In genomic region chr12:128587918-128588317, GRCh38 we compare ENCODE assay signal across 25 cellular contexts.
"Had no signal": no experiment of that assay in that cellular context is flagged by ENCODE, and none has a peak within 500 bp of the region (broad histone marks: within the 10 kb centered on the region; RNA-seq: fewer than 3 reads in every experiment).

No MANE protein-coding gene starts in this region.

- H3K27me3 Mint-ChIP-seq: dendritic cell treated with granulocyte-macrophage colony-stimulating factor and Interleukin-4, amounts not matched to agents 40 ng/mL and 50 ng/mL, for 4 days had no signal

- DNase-seq: colonic mucosa; cortex of kidney; dermis blood vessel endothelial cell; dorsolateral prefrontal cortex; effector CD4-positive, alpha-beta T cell; effector CD8-positive, alpha-beta T cell; effector memory CD4-positive, alpha-beta T cell; effector memory CD8-positive, alpha-beta T cell; endodermal cell; erythroblast; esophagus squamous epithelium; foreskin fibroblast; foreskin keratinocyte; foreskin melanocyte; gastrocnemius medialis; glutamatergic neuron; head of caudate nucleus; heart left ventricle; heart right ventricle had no signal

- H3K9me3 Mint-ChIP-seq: dendritic cell treated with granulocyte-macrophage colony-stimulating factor and Interleukin-4, amounts not matched to agents 40 ng/mL and 50 ng/mL, for 4 days; effector memory CD8-positive, alpha-beta T cell; endodermal cell had no signal

- H3K36me3 ChIP-seq: colonic mucosa, esophagus muscularis mucosa, esophagus squamous epithelium, gastrocnemius medialis, gastroesophageal sphincter, heart left ventricle, heart right ventricle had no signal

- H3K4me3 ChIP-seq: colonic mucosa, coronary artery, dorsolateral prefrontal cortex, esophagus muscularis mucosa, esophagus squamous epithelium, gastrocnemius medialis, gastroesophageal sphincter, heart left ventricle, heart right ventricle had no signal

- H3K27ac Mint-ChIP-seq: dendritic cell treated with granulocyte-macrophage colony-stimulating factor and Interleukin-4, amounts not matched to agents 40 ng/mL and 50 ng/mL, for 4 days; effector memory CD8-positive, alpha-beta T cell; endodermal cell had no signal

- H3K4me3 Mint-ChIP-seq: dendritic cell treated with granulocyte-macrophage colony-stimulating factor and Interleukin-4, amounts not matched to agents 40 ng/mL and 50 ng/mL, for 4 days; effector memory CD8-positive, alpha-beta T cell; endodermal cell had no signal

- H3K27ac ChIP-seq: colonic mucosa, coronary artery, epithelial cell of prostate, esophagus muscularis mucosa, esophagus squamous epithelium, foreskin keratinocyte, gastrocnemius medialis, gastroesophageal sphincter, heart left ventricle, heart right ventricle had no signal

- H3K27me3 ChIP-seq: colonic mucosa, dorsolateral prefrontal cortex, esophagus muscularis mucosa, esophagus squamous epithelium, foreskin keratinocyte, gastrocnemius medialis, gastroesophageal sphincter, heart left ventricle, heart right ventricle had no signal

- H3K9me3 ChIP-seq: colonic mucosa, esophagus muscularis mucosa, gastrocnemius medialis, gastroesophageal sphincter, heart left ventricle, heart right ventricle had no signal

- H3K4me1 ChIP-seq: colonic mucosa, foreskin keratinocyte, gastrocnemius medialis, heart left ventricle, heart right ventricle had no signal

- ATAC-seq: effector memory CD8-positive, alpha-beta T cell; esophagus mucosa; foreskin keratinocyte; gastrocnemius medialis; gastroesophageal sphincter; heart left ventricle; heart right ventricle had no signal
